11 cellular contexts compared by ENCODE assay signal in genomic region chr4:30722916-30723270, GRCh38. TPM values are rescaled to one million over a fixed set of nuclear protein-coding genes. Genes with fewer than 3 reads are reported as not detected.
DNase-seq lines count a peak whose midpoint lies in the region; ATAC-seq and TF ChIP-seq lines count a peak whose summit lies in the region.
"Had no signal": no experiment of that assay in that cellular context is flagged by ENCODE, and none has a peak within 500 bp of the region (broad histone marks: within the 10 kb centered on the region; RNA-seq: fewer than 3 reads in every experiment).

No MANE protein-coding gene starts in this region.

- ATAC-seq in GM18868 (IDR thresholded peaks at IDR 0.05; ENCODE audit: unreplicated experiment) (no peak), right lobe of liver (no peak)

- H3K4me3 ChIP-seq in HEK293 (ENCODE audit: low read depth, low read length) (peak overlapping the region; percentile 86), breast epithelium (peak overlapping the region; percentile 53 to 76 (median 61)), iPS-20b (ENCODE audit: low read length) (peak overlapping the region; percentile 76), skeletal muscle satellite cell (ENCODE audit: low read length) (peak overlapping the region; percentile 90), right lobe of liver (peak overlapping the region in 1 of 3 donors; percentile 36)

- H3K27me3 ChIP-seq in breast epithelium = peaks cover 0 to 7% of the 10 kb centered on the region in 2 donors
- peaks cover 59% of the 10 kb centered on the region for H3K27me3 ChIP-seq in iPS-20b (ENCODE audit: insufficient read depth, low read length)
- H3K27me3 ChIP-seq in skeletal muscle satellite cell (ENCODE audit: control insufficient read depth, insufficient read depth, low read length) = no peaks in the 10 kb centered on the region
- no peaks in the 10 kb centered on the region for H3K27me3 ChIP-seq in right lobe of liver

- POLR2A ChIA-PET in HEK293 (lab: Yijun Ruan, JAX) = no interaction called here

- WGBS in right lobe of liver (ENCODE audit: insufficient coverage, low coverage, low lambda C conversion rate, missing lambda C conversion rate) = 11% methylated on average over 10 of the region's 25 CpGs

- no peak overlapping the region for H3K9ac ChIP-seq in iPS-20b (ENCODE audit: low read depth, low read length)
- H3K9ac ChIP-seq in skeletal muscle satellite cell (ENCODE audit: low read depth, low read length) = no peak overlapping the region

- H3K4me2 ChIP-seq in skeletal muscle satellite cell (ENCODE audit: low read length) = peak overlapping the region; percentile 100

- CTCF ChIA-PET in HEK293 (lab: Yijun Ruan, JAX) = interaction anchor here (1.1 kb wide), 1 partner anchor 44 kb away, joined by 3 read pairs; no protein-coding TSS in a partner anchor

- H3K9me3 ChIP-seq in HEK293 (ENCODE audit: control insufficient read depth, insufficient read depth, low read depth, low read length) (no peaks in the 10 kb centered on the region), breast epithelium (no peaks in the 10 kb centered on the region), iPS-20b (ENCODE audit: insufficient read depth, low read depth, low read length) (no peaks in the 10 kb centered on the region; the same call in 1 of the 2 replicates), skeletal muscle satellite cell (replicated peaks; ENCODE audit: low read length) (no peaks in the 10 kb centered on the region), right lobe of liver (no peaks in the 10 kb centered on the region)

- DNase-seq in breast epithelium (ENCODE audit: low spot score in 2 of 2) = no peak
- no peak for DNase-seq in NCI-H2081 (lab: John Stamatoyannopoulos, UW)
- DNase-seq in cerebellar nuclear complex (lab: John Stamatoyannopoulos, UW) = no peak
- DNase-seq in right lobe of liver = no peak
- DNase-seq: activated CD4-positive, alpha-beta T cell treated with anti-CD3 and anti-CD28 coated beads, Interleukin-2, amount 10 ng/mL, durations not matched to agents 7 days and 5 days; naive B cell; NCI-H1092 had no signal

- TF ChIP-seq CTCF in HEK293 (tag by site-specific recombination; IDR thresholded peaks at IDR 0.05) (no peak), breast epithelium (IDR thresholded peaks at IDR 0.05) (no peak), right lobe of liver (IDR thresholded peaks at IDR 0.05) (no peak)

- TF ChIP-seq POLR2A in breast epithelium (IDR thresholded peaks at IDR 0.05) = no peak
- no peak for TF ChIP-seq POLR2A in right lobe of liver (IDR thresholded peaks at IDR 0.05)

- H3K27ac ChIP-seq in HEK293 (ENCODE audit: extremely low read depth, low read depth, low read length) (peak overlapping the region; percentile 98), breast epithelium (no peak overlapping the region), iPS-20b (ENCODE audit: low read length) (no peak overlapping the region), right lobe of liver (no peak overlapping the region)

- H3K4me1 ChIP-seq in HEK293 (ENCODE audit: control insufficient read depth, insufficient read depth, low read length) (no peaks in the 10 kb centered on the region), breast epithelium (no peaks in the 10 kb centered on the region), iPS-20b (ENCODE audit: insufficient read depth, low read length) (no peaks in the 10 kb centered on the region; the same call in 1 of the 2 replicates), skeletal muscle satellite cell (ENCODE audit: control insufficient read depth, insufficient read depth, low read length) (peaks cover 27% of the 10 kb centered on the region), right lobe of liver (peaks cover 0 to 12% (median 0%) of the 10 kb centered on the region in 4 donors)

- intact Hi-C loops in breast epithelium (cut with DNase I; ENCODE audit: low total_unique reads) (no loop called here), right lobe of liver (cut with DNase I) (no loop called here)

- H3K36me3 ChIP-seq in HEK293 (ENCODE audit: control insufficient read depth in 2 of 2, insufficient read depth in 1 of 2, low read length in 2 of 2) (peaks cover 0 to 21% of the 10 kb centered on the region in 2 experiments; a peak in 1 of 3 replicates), breast epithelium (no peaks in the 10 kb centered on the region), iPS-20b (ENCODE audit: insufficient read depth, low read depth, low read length) (no peaks in the 10 kb centered on the region), skeletal muscle satellite cell (ENCODE audit: insufficient read depth, low read length) (no peaks in the 10 kb centered on the region), right lobe of liver (no peaks in the 10 kb centered on the region)

TF ChIP-seq in HEK293, 187 proteins besides CTCF, POLR2A, EP300 and RAD21:
- TF ChIP-seq ZBTB17 (tag by site-specific recombination; IDR thresholded peaks at IDR 0.05) = peak; percentile 41
- TF ChIP-seq, protein P1, sequence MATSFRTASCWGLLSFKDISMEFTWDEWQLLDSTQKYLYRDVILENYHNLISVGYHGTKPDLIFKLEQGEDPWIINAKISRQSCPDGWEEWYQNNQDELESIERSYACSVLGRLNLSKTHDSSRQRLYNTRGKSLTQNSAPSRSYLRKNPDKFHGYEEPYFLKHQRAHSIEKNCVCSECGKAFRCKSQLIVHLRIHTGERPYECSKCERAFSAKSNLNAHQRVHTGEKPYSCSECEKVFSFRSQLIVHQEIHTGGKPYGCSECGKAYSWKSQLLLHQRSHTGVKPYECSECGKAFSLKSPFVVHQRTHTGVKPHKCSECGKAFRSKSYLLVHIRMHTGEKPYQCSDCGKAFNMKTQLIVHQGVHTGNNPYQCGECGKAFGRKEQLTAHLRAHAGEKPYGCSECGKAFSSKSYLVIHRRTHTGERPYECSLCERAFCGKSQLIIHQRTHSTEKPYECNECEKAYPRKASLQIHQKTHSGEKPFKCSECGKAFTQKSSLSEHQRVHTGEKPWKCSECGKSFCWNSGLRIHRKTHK (tag by site-specific recombination; IDR thresholded peaks at IDR 0.05) = no peak

RNA-seq across cellular contexts. Expression of gene PCDH7, which starts 2.7 kb away (rescaled TPM):
- total RNA-seq in breast epithelium (10 to 100 TPM in 2 of 3 donors, 1 to 10 TPM in 1; 6.1 to 30.9 (median 14.4) TPM), right lobe of liver (1 to 10 TPM in 3 of 6 experiments, under 1 TPM in 3; 0.43 to 2.2 (median 1.1) TPM)
- 0.51 and 2.0 TPM in 2 replicates for total RNA-seq in skeletal muscle satellite cell (2012; rRNA removed)
- total RNA-seq: activated CD4-positive, alpha-beta T cell treated with anti-CD3 and anti-CD28 coated beads, Interleukin-2, amount 10 ng/mL, durations not matched to agents 7 days and 5 days had no signal
